Comparison of ENCODE assay signal across 1 cellular context in the genomic region with DNA sequence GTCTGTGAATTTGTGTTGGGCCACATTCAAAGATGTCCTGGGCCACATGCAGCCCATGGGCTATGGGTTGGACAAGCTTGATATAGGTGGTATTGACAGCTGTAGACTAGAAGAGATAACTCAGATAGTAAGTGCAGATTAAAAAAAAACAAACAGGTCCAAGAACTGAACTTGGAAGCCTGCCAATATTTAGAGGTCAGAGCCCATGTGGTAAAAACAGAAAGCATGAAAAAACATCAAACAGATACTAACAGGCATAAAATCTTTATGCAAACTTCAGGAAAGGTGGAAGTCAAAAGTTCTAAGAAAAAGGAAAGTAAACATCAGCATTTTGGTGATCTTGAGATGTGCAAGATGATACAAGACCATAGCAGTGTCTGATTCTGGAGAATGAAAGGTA.
TF ChIP-seq lines count a peak whose summit lies in the region.

No MANE protein-coding gene starts in this region.

TF ChIP-seq in SK-N-SH, 30 proteins besides CTCF, POLR2A, EP300 and RAD21 (continued from another document):
- no peak for TF ChIP-seq TEAD4 (IDR thresholded peaks at IDR 0.05; ENCODE audit: borderline replicate concordance, insufficient read depth)
